Comparison of ENCODE assay signal across 10 cellular contexts in genomic region chr22:22042009-22042408, GRCh38.
"Had no signal": no experiment of that assay in that cellular context is flagged by ENCODE, and none has a peak within 500 bp of the region (broad histone marks: within the 10 kb centered on the region; RNA-seq: fewer than 3 reads in every experiment).

No MANE protein-coding gene starts in this region.

- H3K4me1 ChIP-seq: adrenal gland, gastroesophageal sphincter, lower lobe of right lung had no signal

- H3K27me3 Mint-ChIP-seq: naive B cell had no signal

- H3K36me3 ChIP-seq: adrenal gland, gastroesophageal sphincter, lower lobe of right lung, neural progenitor cell, ovary had no signal

- ATAC-seq: activated CD4-positive, CD25-positive, alpha-beta regulatory T cell treated with anti-CD3 and anti-CD28 coated beads, Interleukin-2, amount 50 U/mL, for 24 hours; gastroesophageal sphincter; left colon; lower lobe of right lung; sciatic nerve had no signal

- H3K4me2 ChIP-seq: neural progenitor cell had no signal

- H3K4me1 Mint-ChIP-seq: activated naive CD4-positive, alpha-beta T cell treated with anti-CD3 and anti-CD28 coated beads, Interleukin-2, amount 10 ng/mL, durations not matched to agents 7 days and 5 days had no signal

- H3K27me3 ChIP-seq: adrenal gland, gastroesophageal sphincter, ovary had no signal

- H2AFZ ChIP-seq: neural progenitor cell had no signal

- DNase-seq: activated naive CD4-positive, alpha-beta T cell treated with anti-CD3 and anti-CD28 coated beads, Interleukin-2, amount 10 ng/mL, durations not matched to agents 7 days and 5 days; adrenal gland; left colon; lower lobe of right lung; naive B cell; ovary had no signal

- H3K36me3 Mint-ChIP-seq: activated naive CD4-positive, alpha-beta T cell treated with anti-CD3 and anti-CD28 coated beads, Interleukin-2, amount 10 ng/mL, durations not matched to agents 7 days and 5 days; neural progenitor cell had no signal

- H3K9ac ChIP-seq: neural progenitor cell had no signal

- H3K27ac Mint-ChIP-seq: activated naive CD4-positive, alpha-beta T cell treated with anti-CD3 and anti-CD28 coated beads, Interleukin-2, amount 10 ng/mL, durations not matched to agents 7 days and 5 days; neural progenitor cell had no signal

- H3K4me3 ChIP-seq: adrenal gland, gastroesophageal sphincter, lower lobe of right lung, neural progenitor cell, ovary had no signal

- H3K9me3 Mint-ChIP-seq: activated naive CD4-positive, alpha-beta T cell treated with anti-CD3 and anti-CD28 coated beads, Interleukin-2, amount 10 ng/mL, durations not matched to agents 7 days and 5 days; neural progenitor cell had no signal

- H3K4me3 Mint-ChIP-seq: activated naive CD4-positive, alpha-beta T cell treated with anti-CD3 and anti-CD28 coated beads, Interleukin-2, amount 10 ng/mL, durations not matched to agents 7 days and 5 days; neural progenitor cell had no signal

- H3K27ac ChIP-seq: adrenal gland, gastroesophageal sphincter, lower lobe of right lung, neural progenitor cell, ovary had no signal

- H3K9me3 ChIP-seq: adrenal gland, gastroesophageal sphincter, lower lobe of right lung, ovary had no signal
